ENCODE assay signal across 23 cellular contexts in genomic region chr2:199693861-199694260, GRCh38.
"Had no signal": no experiment of that assay in that cellular context is flagged by ENCODE, and none has a peak within 500 bp of the region (broad histone marks: within the 10 kb centered on the region; RNA-seq: fewer than 3 reads in every experiment).

No MANE protein-coding gene starts in this region.

- H3K27me3 ChIP-seq: body of pancreas, colonic mucosa, ovary, sigmoid colon, suprapubic skin, transverse colon had no signal

- H3K27ac ChIP-seq: body of pancreas, colonic mucosa, ovary, sigmoid colon, suprapubic skin, transverse colon had no signal

- H3K4me3 Mint-ChIP-seq: activated T-cell treated with anti-CD3 and anti-CD28 coated beads, Interleukin-2, amount 50 U/mL, for 72 hours; naive thymus-derived CD4-positive, alpha-beta T cell; stimulated activated effector memory CD8-positive, alpha-beta T cell treated with anti-CD3 and anti-CD28 coated beads, Interleukin-12 subunit alpha, Interleukin-12 subunit beta, amount 100 ng/mL, for 72 hours had no signal

- H3K4me3 ChIP-seq: body of pancreas, colonic mucosa, ovary, sigmoid colon, suprapubic skin, transverse colon had no signal

- H3K9me3 Mint-ChIP-seq: activated naive CD4-positive, alpha-beta T cell treated with anti-CD3 and anti-CD28 coated beads, Interleukin-2, amount 50 U/mL, for 72 hours; activated T-cell treated with anti-CD3 and anti-CD28 coated beads, Interleukin-2, amount 50 U/mL, for 72 hours; naive thymus-derived CD4-positive, alpha-beta T cell; stimulated activated effector memory CD8-positive, alpha-beta T cell treated with anti-CD3 and anti-CD28 coated beads, Interleukin-12 subunit alpha, Interleukin-12 subunit beta, amount 100 ng/mL, for 72 hours had no signal

- H3K27ac Mint-ChIP-seq: activated naive CD4-positive, alpha-beta T cell treated with anti-CD3 and anti-CD28 coated beads, Interleukin-2, amount 50 U/mL, for 72 hours; activated T-cell treated with anti-CD3 and anti-CD28 coated beads, Interleukin-2, amount 50 U/mL, for 72 hours; naive thymus-derived CD4-positive, alpha-beta T cell; progenitor cell of endocrine pancreas; stimulated activated effector memory CD8-positive, alpha-beta T cell treated with anti-CD3 and anti-CD28 coated beads, Interleukin-12 subunit alpha, Interleukin-12 subunit beta, amount 100 ng/mL, for 72 hours had no signal

- H3K27me3 Mint-ChIP-seq: progenitor cell of endocrine pancreas had no signal

- H3K9me3 ChIP-seq: body of pancreas, colonic mucosa, ovary, sigmoid colon, suprapubic skin, transverse colon had no signal

- ATAC-seq: activated naive CD4-positive, alpha-beta T cell treated with anti-CD3 and anti-CD28 coated beads, Interleukin-2, amount 50 U/mL, for 72 hours; activated T-cell treated with anti-CD3 and anti-CD28 coated beads, Interleukin-2, amount 50 U/mL, for 72 hours; body of pancreas; left colon; naive thymus-derived CD4-positive, alpha-beta T cell; stimulated activated effector memory CD8-positive, alpha-beta T cell treated with anti-CD3 and anti-CD28 coated beads, Interleukin-12 subunit alpha, Interleukin-12 subunit beta, amount 100 ng/mL, for 72 hours had no signal

- DNase-seq: activated CD4-positive, alpha-beta T cell treated with anti-CD3 and anti-CD28 coated beads for 4 hours; activated CD4-positive, alpha-beta T cell treated with anti-CD3 and anti-CD28 coated beads, Interleukin-2, amount 50 U/mL, for 4 hours; activated naive CD4-positive, alpha-beta T cell; activated T-cell treated with anti-CD3 and anti-CD28 coated beads for 4 hours; activated T-cell treated with anti-CD3 and anti-CD28 coated beads, Interleukin-2, amount 50 U/mL, for 72 hours; anterior cingulate cortex; body of pancreas; cerebellar nuclear complex; colonic mucosa; effector CD8-positive, alpha-beta T cell; left colon; midbrain; naive thymus-derived CD4-positive, alpha-beta T cell; ovary; retina; sigmoid colon; small intestine; stimulated activated CD4-positive, alpha-beta T cell treated with anti-CD3 and anti-CD28 coated beads, Interleukin-4, amount 100 ng/mL, for 24 hours; transverse colon had no signal

- H3K4me1 Mint-ChIP-seq: naive thymus-derived CD4-positive, alpha-beta T cell; stimulated activated effector memory CD8-positive, alpha-beta T cell treated with anti-CD3 and anti-CD28 coated beads, Interleukin-12 subunit alpha, Interleukin-12 subunit beta, amount 100 ng/mL, for 72 hours had no signal

- H3K4me1 ChIP-seq: body of pancreas, colonic mucosa, sigmoid colon, suprapubic skin had no signal

- H3K36me3 Mint-ChIP-seq: activated naive CD4-positive, alpha-beta T cell treated with anti-CD3 and anti-CD28 coated beads, Interleukin-2, amount 50 U/mL, for 72 hours; naive thymus-derived CD4-positive, alpha-beta T cell; stimulated activated effector memory CD8-positive, alpha-beta T cell treated with anti-CD3 and anti-CD28 coated beads, Interleukin-12 subunit alpha, Interleukin-12 subunit beta, amount 100 ng/mL, for 72 hours had no signal

- H3K36me3 ChIP-seq: colonic mucosa, ovary, sigmoid colon, suprapubic skin, transverse colon had no signal
